8 cellular contexts compared by ENCODE assay signal in genomic region chr15:84483859-84484258, GRCh38.
DNase-seq lines count a peak whose midpoint lies in the region; ATAC-seq, FAIRE-seq and TF ChIP-seq lines count a peak whose summit lies in the region.
"Not testable (repeated sequence)": the region's sequence is repeated elsewhere in the genome, so short reads cannot be mapped to it uniquely, and the experiment has no call there.

No MANE protein-coding gene starts in this region.

- not testable (repeated sequence) for ATAC-seq in Right ventricle myocardium superior (ENCODE audit: poor library complexity); lower lobe of right lung

- not testable (repeated sequence) for H3K9me3 ChIP-seq in kidney (ENCODE audit: control insufficient read depth in 1 of 2, low read length in 2 of 2); lower lobe of right lung; spleen

- H3K4me3 ChIP-seq in kidney (ENCODE audit: low read length in 2 of 2); lower lobe of right lung; spleen: not testable (repeated sequence)

- not testable (repeated sequence) for FAIRE-seq in kidney (lab: Jason Lieb, UNC)

- not testable (repeated sequence) for H3K9ac ChIP-seq in kidney (ENCODE audit: low read length in 2 of 2)

- H3K4me3 Mint-ChIP-seq in activated CD4-positive, alpha-beta memory T cell treated with anti-CD3 and anti-CD28 coated beads for 36 hours; osteocyte (ENCODE audit: unreplicated experiment): not testable (repeated sequence)

- not testable (repeated sequence) for H3K4me1 Mint-ChIP-seq in activated CD4-positive, alpha-beta memory T cell treated with anti-CD3 and anti-CD28 coated beads for 36 hours (ENCODE audit: low read depth); osteocyte (ENCODE audit: unreplicated experiment)

- H3K36me3 ChIP-seq in kidney (ENCODE audit: control insufficient read depth in 1 of 2, insufficient read depth in 2 of 2, low read length in 2 of 2); lower lobe of right lung; spleen: not testable (repeated sequence)

- DNase-seq in activated CD4-positive, alpha-beta memory T cell treated with anti-CD3 and anti-CD28 coated beads for 36 hours, result peak; percentile 3
- DNase-seq in activated CD8-positive, alpha-beta memory T cell treated with anti-CD3 and anti-CD28 coated beads, Interleukin-2, amount 50 U/mL, for 4 hours, result peak; percentile 13
- peak; percentile 28 for DNase-seq in Right ventricle myocardium superior
- DNase-seq in kidney, result peak; percentile 51
- DNase-seq in lower lobe of right lung, result peak; percentile 10
- DNase-seq in osteocyte (ENCODE audit: extremely low spot score, unreplicated experiment), result peak; percentile 40
- peak; percentile 61 for DNase-seq in spleen
- peak; percentile 37 for DNase-seq in ureter (ENCODE audit: low spot score)

- not testable (repeated sequence) for TF ChIP-seq POLR2A in spleen (IDR thresholded peaks at IDR 0.05)

- not testable (repeated sequence) for H3K27me3 Mint-ChIP-seq in activated CD4-positive, alpha-beta memory T cell treated with anti-CD3 and anti-CD28 coated beads for 36 hours; osteocyte (ENCODE audit: unreplicated experiment)

- not testable (repeated sequence) for H3K27ac ChIP-seq in kidney (ENCODE audit: low read depth in 2 of 2, low read length in 2 of 2); lower lobe of right lung; spleen

- H3K27ac Mint-ChIP-seq in activated CD4-positive, alpha-beta memory T cell treated with anti-CD3 and anti-CD28 coated beads for 36 hours; osteocyte (ENCODE audit: unreplicated experiment): not testable (repeated sequence)

- not testable (repeated sequence) for H3K4me1 ChIP-seq in kidney (ENCODE audit: control insufficient read depth in 1 of 2, insufficient read depth in 1 of 2, low read depth in 1 of 2, low read length in 2 of 2); lower lobe of right lung; spleen

- not testable (repeated sequence) for TF ChIP-seq CTCF in kidney (IDR thresholded peaks at IDR 0.05; ENCODE audit: borderline replicate concordance, extremely low read depth, insufficient read depth); lower lobe of right lung (IDR thresholded peaks at IDR 0.05); osteocyte (IDR thresholded peaks at IDR 0.05); spleen (IDR thresholded peaks at IDR 0.05 in 8 of 11, conservative IDR thresholded peaks at IDR 0.05 in 3 of 11)

- not testable (repeated sequence) for H3K36me3 Mint-ChIP-seq in activated CD4-positive, alpha-beta memory T cell treated with anti-CD3 and anti-CD28 coated beads for 36 hours; osteocyte (ENCODE audit: unreplicated experiment)

- CTCF ChIA-PET in activated CD4-positive, alpha-beta memory T cell treated with anti-CD3 and anti-CD28 coated beads for 36 hours (lab: Charles Lee), result not testable (repeated sequence)

- 81 to 100% methylated on average over 2 to 3 of the region's 9 CpGs; no CpG with 5 or more reads in 3 of the 5 donors for WGBS in spleen, 5 donors

- not testable (repeated sequence) for H3K27me3 ChIP-seq in lower lobe of right lung (ENCODE audit: low read depth); spleen (replicated peaks in 1 of 7)

- not testable (repeated sequence) for H3K9me3 Mint-ChIP-seq in activated CD4-positive, alpha-beta memory T cell treated with anti-CD3 and anti-CD28 coated beads for 36 hours; osteocyte (ENCODE audit: unreplicated experiment)

- POLR2A ChIA-PET in activated CD4-positive, alpha-beta memory T cell treated with anti-CD3 and anti-CD28 coated beads for 36 hours (lab: Charles Lee), result not testable (repeated sequence)

- intact Hi-C loops in activated CD4-positive, alpha-beta memory T cell treated with anti-CD3 and anti-CD28 coated beads for 36 hours (cut with micrococcal nuclease); Right ventricle myocardium superior (cut with DNase I); kidney (cut with DNase I); lower lobe of right lung (cut with DNase I); spleen (cut with DNase I; ENCODE audit: low total_unique reads): not testable (repeated sequence)

Comparison
In these comparisons a context has a peak if more than half of its experiments do, and no peak if none do; other contexts are left out.
1. DNase-seq: peak in every context shown above with its lines; median percentile 61 in spleen; 51 in kidney; 40 in osteocyte; 37 in ureter; 28 in Right ventricle myocardium superior; 13 in activated CD8-positive, alpha-beta memory T cell treated with anti-CD3 and anti-CD28 coated beads, Interleukin-2, amount 50 U/mL, for 4 hours; 10 in lower lobe of right lung; 3 in activated CD4-positive, alpha-beta memory T cell treated with anti-CD3 and anti-CD28 coated beads for 36 hours.